1 cellular context compared by ENCODE assay signal in genomic region chr15:90059208-90059985, GRCh38.
TF ChIP-seq lines count a peak whose summit lies in the region.

No MANE protein-coding gene starts in this region.

TF ChIP-seq in K562, 482 proteins besides CTCF, POLR2A, EP300 and RAD21 (continued from another document and continues in another):
- no peak for TF ChIP-seq RERE (CRISPR knock-in tag; IDR thresholded peaks at IDR 0.05; ENCODE audit: borderline replicate concordance)
- TF ChIP-seq MCM7 (IDR thresholded peaks at IDR 0.05): no peak
- TF ChIP-seq PCBP2 (IDR thresholded peaks at IDR 0.05; ENCODE audit: low read depth, low read length, poor library complexity, severe bottlenecking): no peak
- TF ChIP-seq REST (CRISPR knock-in tag; IDR thresholded peaks at IDR 0.05; ENCODE audit: low read depth): no peak
- no peak for TF ChIP-seq ZNF407 (IDR thresholded peaks at IDR 0.05; ENCODE audit: low read depth)
- TF ChIP-seq MNT (conservative IDR thresholded peaks at IDR 0.05): 0 out of 4 replicates have a peak, but pooled peaks of 1 of the 2 experiments have one; percentile 20
- TF ChIP-seq RNF219 (CRISPR knock-in tag; IDR thresholded peaks at IDR 0.05): no peak
- no peak for TF ChIP-seq LCOR (CRISPR knock-in tag; IDR thresholded peaks at IDR 0.05)
- peak; percentile 49; the same call in 1 of the 2 replicates for TF ChIP-seq ZNF175 (CRISPR knock-in tag; IDR thresholded peaks at IDR 0.05; ENCODE audit: low read depth)
- no peak for TF ChIP-seq ZC3H8 (IDR thresholded peaks at IDR 0.05)
- TF ChIP-seq ZBTB8A (IDR thresholded peaks at IDR 0.05; ENCODE audit: partially characterized antibody): no peak
- TF ChIP-seq ID3 (CRISPR knock-in tag; IDR thresholded peaks at IDR 0.05): no peak
- no peak for TF ChIP-seq ID3 (tag; IDR thresholded peaks at IDR 0.05)
- TF ChIP-seq KAT7 (CRISPR knock-in tag; IDR thresholded peaks at IDR 0.05; ENCODE audit: borderline replicate concordance): no peak
- TF ChIP-seq SMAD3 (CRISPR knock-in tag; conservative IDR thresholded peaks at IDR 0.05): 0 out of 2 replicates have a peak, but pooled peaks have one; percentile 29
- TF ChIP-seq ZNF512 (tag; IDR thresholded peaks at IDR 0.05): no peak
- TF ChIP-seq ZNF449 (CRISPR knock-in tag; IDR thresholded peaks at IDR 0.05): peak; percentile 25; the same call in 1 of the 2 replicates
- TF ChIP-seq TCFL5 (CRISPR knock-in tag; conservative IDR thresholded peaks at IDR 0.05): no peak
- TF ChIP-seq NCOR1 (IDR thresholded peaks at IDR 0.05): no peak
- no peak for TF ChIP-seq THRB (CRISPR knock-in tag; conservative IDR thresholded peaks at IDR 0.05)
- TF ChIP-seq ZSCAN32 (CRISPR knock-in tag; IDR thresholded peaks at IDR 0.05): no peak
- TF ChIP-seq IFI16 (CRISPR knock-in tag; IDR thresholded peaks at IDR 0.05): no peak
